8 cellular contexts compared by ENCODE assay signal in the genomic region with DNA sequence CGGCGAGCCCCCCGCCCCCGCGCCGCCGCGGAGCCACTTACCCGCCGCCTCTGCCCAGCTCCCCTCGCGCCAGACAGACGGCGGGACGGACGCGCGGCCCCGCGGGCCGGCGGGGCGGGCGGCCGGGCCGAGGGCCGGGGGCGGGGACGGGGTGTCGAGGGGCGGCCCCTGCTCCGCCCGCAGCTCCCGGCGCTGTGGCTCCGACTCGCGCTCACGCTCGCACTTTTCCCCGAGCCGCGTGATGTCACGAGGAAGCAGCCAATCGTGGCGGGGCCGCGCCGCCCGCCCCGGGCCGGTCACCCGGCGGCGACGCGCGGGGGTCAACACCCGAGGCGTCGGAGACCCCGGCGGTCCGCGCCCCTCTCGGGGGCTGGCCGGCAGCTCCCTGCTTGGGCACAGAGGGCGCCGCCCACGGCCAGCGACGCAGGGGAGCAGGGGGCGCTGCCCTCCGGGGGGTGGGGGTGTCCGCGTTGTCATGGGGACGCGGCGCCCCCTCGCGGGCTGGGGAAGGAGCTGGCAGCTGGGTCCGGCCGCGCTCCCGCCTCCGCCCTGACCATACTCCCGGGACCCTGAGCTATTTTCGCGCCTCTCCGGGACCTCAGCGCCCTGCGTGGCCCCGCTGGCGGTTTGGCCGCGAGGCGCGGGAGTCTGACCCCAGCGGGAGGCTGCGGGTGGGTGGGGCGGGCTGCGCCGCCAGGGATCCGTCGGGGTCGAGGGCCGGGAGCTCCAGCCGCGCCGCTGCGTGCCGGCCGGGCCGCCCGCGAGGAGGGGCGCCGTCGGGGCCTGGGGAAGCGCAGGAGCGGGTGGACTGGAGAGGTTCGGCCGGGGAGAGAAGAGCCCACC. TPM values are rescaled to one million over a fixed set of nuclear protein-coding genes. Genes with fewer than 3 reads are reported as not detected.
DNase-seq lines count a peak whose midpoint lies in the region; ATAC-seq and TF ChIP-seq lines count a peak whose summit lies in the region.

A gene (minus strand): TSS at position 199 of the 843 bp plus-strand sequence. CDS start 5,219 bp downstream, outside the sequence.

- peaks cover 62% of the 10 kb centered on the region for H4K20me1 ChIP-seq in neural progenitor cell (ENCODE audit: low read depth)

- H3K4me1 ChIP-seq in SJCRH30 (peaks cover 10% of the 10 kb centered on the region), neural progenitor cell (peaks cover 23% of the 10 kb centered on the region)

- H3K36me3 ChIP-seq in SJCRH30 (no peaks in the 10 kb centered on the region), neural progenitor cell (no peaks in the 10 kb centered on the region)

- no peaks in the 10 kb centered on the region for H3K79me2 ChIP-seq in neural progenitor cell (ENCODE audit: low read depth)

- H3K9me3 Mint-ChIP-seq in neural progenitor cell: peaks cover 2% of the 10 kb centered on the region

- H3K4me3 ChIP-seq in SJCRH30 (peak within 1 kb of the TSS; percentile 85), epithelial cell of esophagus (ENCODE audit: low read length) (peak within 1 kb of the TSS; percentile 16), neural progenitor cell (peak within 1 kb of the TSS; percentile 49)

- H3K27ac Mint-ChIP-seq in neural progenitor cell: no peak within 1 kb of the TSS

- peaks cover 22% of the 10 kb centered on the region for H3F3A ChIP-seq in neural progenitor cell (ENCODE audit: low read depth)

- no peaks in the 10 kb centered on the region for H3K27me3 ChIP-seq in SJCRH30
- H3K27me3 ChIP-seq in neural progenitor cell: peaks cover 75% of the 10 kb centered on the region

- no peak within 1 kb of the TSS for H3K9ac ChIP-seq in neural progenitor cell

- peaks cover 41% of the 10 kb centered on the region for H3K27me3 Mint-ChIP-seq in neural progenitor cell (ENCODE audit: insufficient read depth, low read depth)

- TF ChIP-seq CTCF in epithelial cell of esophagus (IDR thresholded peaks at IDR 0.05; ENCODE audit: insufficient read depth, low read depth, low read length, missing control alignments) (no peak), neural progenitor cell (IDR thresholded peaks at IDR 0.05) (peak; percentile 61)

- peak; percentile 24 for ATAC-seq in HG03442 (IDR thresholded peaks at IDR 0.05; ENCODE audit: unreplicated experiment)

- H3K36me3 Mint-ChIP-seq in neural progenitor cell: no peaks in the 10 kb centered on the region

- DNase-seq in NOMO-1 (lab: John Stamatoyannopoulos, UW; ENCODE audit: unreplicated experiment in 2 of 2): peak; percentile 18 to 24
- no peak for DNase-seq in NOMO-1 treated with dmso at 0.1 percent for 144 hours (lab: John Stamatoyannopoulos, UW; ENCODE audit: unreplicated experiment)
- DNase-seq in SJCRH30: peak; percentile 78 to 79
- no peak for DNase-seq in epithelial cell of esophagus (ENCODE audit: low read depth)
- DNase-seq in neural progenitor cell (ENCODE audit: low spot score): peak; percentile 77
- DNase-seq in RPMI8226: no peak
- no peak for DNase-seq in kidney glomerular epithelial cell (lab: John Stamatoyannopoulos, UW)

- H3K4me1 Mint-ChIP-seq in neural progenitor cell: peaks cover 31% of the 10 kb centered on the region

- H3K4me2 ChIP-seq in neural progenitor cell: peak within 1 kb of the TSS; percentile 83

- no peaks in the 10 kb centered on the region for H3K9me3 ChIP-seq in SJCRH30 (replicated peaks)
- H3K9me3 ChIP-seq in neural progenitor cell (ENCODE audit: low read depth): no peaks in the 10 kb centered on the region

- no peak within 1 kb of the TSS for H2AFZ ChIP-seq in neural progenitor cell (replicated peaks)

- peak within 1 kb of the TSS; percentile 84 for H3K4me3 Mint-ChIP-seq in neural progenitor cell

- H3K27ac ChIP-seq in SJCRH30 (no peak within 1 kb of the TSS), neural progenitor cell (no peak within 1 kb of the TSS)

RNA-seq across cellular contexts. Expression of the gene that starts here (rescaled TPM):
- 0.81 and 0.97 TPM in 2 replicates for total RNA-seq in SJCRH30 (2014; rRNA removed; shearing (Covaris generic))
- total RNA-seq in neural progenitor cell (ENCODE audit: low replicate concordance): 0.31 TPM in 1 of 2 replicates, not detected in the other

Comparison
In these comparisons a context has a peak if more than half of its experiments do, and no peak if none do; other contexts are left out.
1. DNase-seq: peak in NOMO-1 (2 of 2); none in NOMO-1 treated with dmso at 0.1 percent for 144 hours (single experiment), epithelial cell of esophagus (single experiment), RPMI8226 (single experiment) and kidney glomerular epithelial cell (single experiment).
2. Peak in DNase-seq and H3K4me3 ChIP-seq in SJCRH30; RNA of the gene not detected or under 1 TPM.
3. Peak in DNase-seq, H3K4me3 ChIP-seq and H3K4me2 ChIP-seq in neural progenitor cell; RNA of the gene not detected or under 1 TPM.
4. H3K4me3 ChIP-seq: peak in every context shown above with its lines; median percentile 85 in SJCRH30; 49 in neural progenitor cell; 16 in epithelial cell of esophagus.